In the genomic region with DNA sequence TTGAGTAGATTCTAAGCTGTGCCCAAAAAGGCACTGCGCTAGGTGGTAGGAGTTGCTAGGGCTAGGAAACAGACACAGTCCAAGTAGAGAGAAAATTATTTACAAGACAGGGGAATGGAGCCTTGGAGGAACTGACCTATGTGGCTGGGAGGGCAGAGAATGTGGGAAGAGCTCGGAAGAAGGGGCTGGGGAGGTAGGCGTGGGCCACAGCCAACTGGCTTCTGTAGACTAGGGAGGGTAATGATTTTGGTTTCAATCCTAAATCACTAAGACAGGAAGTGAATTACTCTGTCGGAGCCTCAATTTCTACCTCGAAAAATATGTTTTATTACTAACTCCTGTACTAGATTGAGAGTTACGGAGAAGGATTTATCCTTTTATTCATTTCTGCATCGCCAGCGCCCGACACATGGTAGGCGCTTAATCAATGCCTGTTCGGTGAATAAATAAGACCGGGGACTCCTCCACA, we compare ENCODE assay signal across 1 cellular context.
TF ChIP-seq lines count a peak whose summit lies in the region.

No MANE protein-coding gene starts in this region.

TF ChIP-seq in HepG2, 621 proteins besides CTCF, POLR2A, EP300 and RAD21:
- TF ChIP-seq, protein P1, sequence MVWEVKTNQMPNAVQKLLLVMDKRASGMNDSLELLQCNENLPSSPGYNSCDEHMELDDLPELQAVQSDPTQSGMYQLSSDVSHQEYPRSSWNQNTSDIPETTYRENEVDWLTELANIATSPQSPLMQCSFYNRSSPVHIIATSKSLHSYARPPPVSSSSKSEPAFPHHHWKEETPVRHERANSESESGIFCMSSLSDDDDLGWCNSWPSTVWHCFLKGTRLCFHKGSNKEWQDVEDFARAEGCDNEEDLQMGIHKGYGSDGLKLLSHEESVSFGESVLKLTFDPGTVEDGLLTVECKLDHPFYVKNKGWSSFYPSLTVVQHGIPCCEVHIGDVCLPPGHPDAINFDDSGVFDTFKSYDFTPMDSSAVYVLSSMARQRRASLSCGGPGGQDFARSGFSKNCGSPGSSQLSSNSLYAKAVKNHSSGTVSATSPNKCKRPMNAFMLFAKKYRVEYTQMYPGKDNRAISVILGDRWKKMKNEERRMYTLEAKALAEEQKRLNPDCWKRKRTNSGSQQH (CRISPR knock-in tag; IDR thresholded peaks at IDR 0.05; ENCODE audit: low read depth), result 0 out of 2 replicates have a peak, but pooled peaks have one; percentile 6
- no peak for TF ChIP-seq ATM (IDR thresholded peaks at IDR 0.05; ENCODE audit: borderline replicate concordance)
TF ChIP-seq in HepG2: peak in this region for 1.
